ENCODE assay signal across 23 cellular contexts in genomic region chr2:241490825-241491505, GRCh38. TPM values are rescaled to one million over a fixed set of nuclear protein-coding genes. Genes with fewer than 3 reads are reported as not detected.
DNase-seq lines count a peak whose midpoint lies in the region; ATAC-seq and TF ChIP-seq lines count a peak whose summit lies in the region.
"Had no signal": no experiment of that assay in that cellular context is flagged by ENCODE, and none has a peak within 500 bp of the region (broad histone marks: within the 10 kb centered on the region; RNA-seq: fewer than 3 reads in every experiment).

No MANE protein-coding gene starts in this region.

- H3K27ac Mint-ChIP-seq in central memory CD8-positive, alpha-beta T cell (ENCODE audit: low read depth) = peak overlapping the region; percentile 13
- H3K27ac Mint-ChIP-seq in memory B cell = peak overlapping the region; percentile 8
- H3K27ac Mint-ChIP-seq: activated CD8-positive, alpha-beta T cell treated with anti-CD3 and anti-CD28 coated beads for 36 hours; dendritic cell treated with granulocyte-macrophage colony-stimulating factor and Interleukin-4, amounts not matched to agents 40 ng/mL and 50 ng/mL, for 4 days had no signal

- H3K9me3 ChIP-seq in cardiac muscle cell (ENCODE audit: low read depth) = no peaks in the 10 kb centered on the region
- H3K9me3 ChIP-seq in right atrium auricular region = no peaks in the 10 kb centered on the region
- H3K9me3 ChIP-seq: BLaER1 treated with 17β-estradiol and CSF1 and Interleukin-3, amounts not matched to agents 10 nM and 100 nM; HAP-1; lower lobe of right lung; neutrophil had no signal

- peaks cover 5% of the 10 kb centered on the region for H3K36me3 Mint-ChIP-seq in central memory CD8-positive, alpha-beta T cell (ENCODE audit: insufficient read depth)
- H3K36me3 Mint-ChIP-seq in memory B cell = peaks cover 10% of the 10 kb centered on the region

- no peak for TF ChIP-seq CTCF in cardiac muscle cell (IDR thresholded peaks at IDR 0.05; ENCODE audit: low read depth, low read length)
- no peak for TF ChIP-seq CTCF in right atrium auricular region (IDR thresholded peaks at IDR 0.05)

- H3K27me3 ChIP-seq in cardiac muscle cell (no peaks in the 10 kb centered on the region), right atrium auricular region (no peaks in the 10 kb centered on the region)
- H3K27me3 ChIP-seq: BLaER1 treated with 17β-estradiol and CSF1 and Interleukin-3, amounts not matched to agents 10 nM and 100 nM had no signal

- no peaks in the 10 kb centered on the region for H3K27me3 Mint-ChIP-seq in central memory CD8-positive, alpha-beta T cell
- no peaks in the 10 kb centered on the region for H3K27me3 Mint-ChIP-seq in memory B cell
- H3K27me3 Mint-ChIP-seq: activated CD8-positive, alpha-beta T cell treated with anti-CD3 and anti-CD28 coated beads for 36 hours had no signal

- peaks cover 13% of the 10 kb centered on the region for H3K36me3 ChIP-seq in cardiac muscle cell
- peaks cover 31% of the 10 kb centered on the region for H3K36me3 ChIP-seq in right atrium auricular region

- peak overlapping the region; percentile 54 for H3K27ac ChIP-seq in cardiac muscle cell
- no peak overlapping the region for H3K27ac ChIP-seq in right atrium auricular region
- H3K27ac ChIP-seq: BLaER1 treated with 17β-estradiol and CSF1 and Interleukin-3, amounts not matched to agents 10 nM and 100 nM; lower lobe of right lung; neutrophil had no signal

- H3K9me3 Mint-ChIP-seq in central memory CD8-positive, alpha-beta T cell = no peaks in the 10 kb centered on the region
- H3K9me3 Mint-ChIP-seq in memory B cell = no peaks in the 10 kb centered on the region
- H3K9me3 Mint-ChIP-seq: activated CD8-positive, alpha-beta T cell treated with anti-CD3 and anti-CD28 coated beads for 36 hours; dendritic cell treated with granulocyte-macrophage colony-stimulating factor and Interleukin-4, amounts not matched to agents 40 ng/mL and 50 ng/mL, for 4 days had no signal

- no peaks in the 10 kb centered on the region for H3K4me1 ChIP-seq in cardiac muscle cell (ENCODE audit: low read depth)
- H3K4me1 ChIP-seq in right atrium auricular region = no peaks in the 10 kb centered on the region
- H3K4me1 ChIP-seq: HAP-1, lower lobe of right lung had no signal

- DNase-seq in cardiac muscle cell (ENCODE audit: low read depth in 1 of 2, low spot score in 1 of 2) (no peak), right atrium auricular region (ENCODE audit: low spot score) (no peak), memory B cell (ENCODE audit: low spot score in 2 of 2) (no peak), HPDE6-E6E7 (ENCODE audit: extremely low spot score) (no peak), NCI-H748 treated with DMSO at 0.1 percent for 48 hours (lab: John Stamatoyannopoulos, UW) (no peak), NCI-H510A treated with DMSO at 0.1 percent for 48 hours (lab: John Stamatoyannopoulos, UW) (no peak), DMS114 treated with DMSO at 0.1 percent for 48 hours (lab: John Stamatoyannopoulos, UW; ENCODE audit: unreplicated experiment) (no peak)
- DNase-seq in central memory CD8-positive, alpha-beta T cell (ENCODE audit: low spot score in 2 of 2) = no peak
- DNase-seq: activated CD4-positive, CD25-positive, alpha-beta regulatory T cell treated with anti-CD3 and anti-CD28 coated beads, Interleukin-2, amount 50 U/mL, for 72 hours; activated CD8-positive, alpha-beta T cell treated with anti-CD3 and anti-CD28 coated beads for 36 hours; activated effector memory CD4-positive, alpha-beta T cell treated with anti-CD3 and anti-CD28 coated beads, Interleukin-2, amount 50 U/mL, for 16 hours; activated T-cell treated with anti-CD3 and anti-CD28 coated beads for 4 hours; KG1; lower lobe of right lung; NCI-H1436 treated with DMSO at 0.1 percent for 48 hours; NCI-H524 treated with DMSO at 0.1 percent for 48 hours; retina; stimulated activated CD4-positive, alpha-beta T cell treated with anti-CD3 and anti-CD28 coated beads, Interleukin-12 subunit alpha, Interleukin-12 subunit beta, amount 100 ng/mL, for 4 hours; trophoblast cell had no signal

- no peaks in the 10 kb centered on the region for H3K4me1 Mint-ChIP-seq in central memory CD8-positive, alpha-beta T cell
- peaks cover 2% of the 10 kb centered on the region for H3K4me1 Mint-ChIP-seq in memory B cell

- H3K4me3 ChIP-seq in cardiac muscle cell (no peak overlapping the region), right atrium auricular region (no peak overlapping the region)
- H3K4me3 ChIP-seq: BLaER1 treated with 17β-estradiol and CSF1 and Interleukin-3, amounts not matched to agents 10 nM and 100 nM; HAP-1; lower lobe of right lung had no signal

- no peak overlapping the region for H3K4me3 Mint-ChIP-seq in central memory CD8-positive, alpha-beta T cell
- no peak overlapping the region for H3K4me3 Mint-ChIP-seq in memory B cell
- H3K4me3 Mint-ChIP-seq: activated CD8-positive, alpha-beta T cell treated with anti-CD3 and anti-CD28 coated beads for 36 hours; dendritic cell treated with granulocyte-macrophage colony-stimulating factor and Interleukin-4, amounts not matched to agents 40 ng/mL and 50 ng/mL, for 4 days had no signal

- no peak for ATAC-seq in central memory CD8-positive, alpha-beta T cell (replicated peaks; ENCODE audit: extremely low read depth, poor library complexity, severe bottlenecking)
- no peak for ATAC-seq in memory B cell (ENCODE audit: low read depth)

RNA-seq across cellular contexts. Expression of gene STK25, which starts 17.4 kb away (rescaled TPM):
- 360 and 422 TPM in 2 replicates for total RNA-seq in cardiac muscle cell
- 295 and 302 TPM in 2 replicates for polyA plus RNA-seq in cardiac muscle cell
- total RNA-seq in right atrium auricular region = 100 to 1,000 TPM in 1 of 2 donors, 10 to 100 TPM in 1; 94.5 to 173 TPM
